Comparison of ENCODE assay signal across 8 cellular contexts in the genomic region with DNA sequence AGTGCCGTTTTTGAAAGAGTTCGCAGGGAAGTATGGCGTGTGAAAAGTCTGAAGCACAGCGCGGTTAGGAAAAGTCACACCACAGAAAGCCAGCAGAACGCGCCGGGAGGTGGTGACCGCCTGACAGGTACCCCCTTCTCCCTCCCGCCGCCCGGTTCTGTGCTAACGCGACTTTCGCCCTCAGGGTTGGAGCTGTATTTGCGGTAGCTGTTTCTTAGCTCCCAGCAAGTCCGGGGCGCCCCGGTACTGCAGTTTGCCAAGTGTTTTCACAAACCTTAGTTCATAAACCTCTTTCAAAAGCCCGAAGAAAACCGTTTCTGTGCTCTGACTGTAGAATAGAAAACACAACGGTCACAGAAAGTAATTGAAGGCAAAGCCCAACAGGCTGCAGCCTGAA. TPM values are rescaled to one million over a fixed set of nuclear protein-coding genes. Genes with fewer than 3 reads are reported as not detected.
A peak's percentile ranks its signal among the peaks of the same experiment; 100 is the strongest.
DNase-seq lines count a peak whose midpoint lies in the region; ATAC-seq and TF ChIP-seq lines count a peak whose summit lies in the region.

No MANE protein-coding gene starts in this region.

- H3K36me3 ChIP-seq in heart left ventricle (no peaks in the 10 kb centered on the region), prostate gland (no peaks in the 10 kb centered on the region)

- H3K27ac Mint-ChIP-seq in activated naive CD4-positive, alpha-beta T cell treated with anti-CD3 and anti-CD28 coated beads for 36 hours, result peak overlapping the region; percentile 27

- 0 to 1% (median 1%) methylated on average over 22 of the region's 22 CpGs for WGBS in heart left ventricle, 4 donors
- WGBS in prostate gland, result under 1% methylated on average over 22 of the region's 22 CpGs

- TF ChIP-seq POLR2A in heart left ventricle (IDR thresholded peaks at IDR 0.05) (no peak), prostate gland (IDR thresholded peaks at IDR 0.05) (no peak)

- H3K4me1 ChIP-seq in heart left ventricle, result peaks cover 0 to 39% (median 21%) of the 10 kb centered on the region in 12 donors
- no peaks in the 10 kb centered on the region for H3K4me1 ChIP-seq in prostate gland (replicated peaks)

- peaks cover 16% of the 10 kb centered on the region for H3K27me3 Mint-ChIP-seq in activated naive CD4-positive, alpha-beta T cell treated with anti-CD3 and anti-CD28 coated beads for 36 hours (ENCODE audit: low read depth)

- H3K4me3 Mint-ChIP-seq in activated naive CD4-positive, alpha-beta T cell treated with anti-CD3 and anti-CD28 coated beads for 36 hours, result peak overlapping the region; percentile 95

- H3K4me1 Mint-ChIP-seq in activated naive CD4-positive, alpha-beta T cell treated with anti-CD3 and anti-CD28 coated beads for 36 hours (ENCODE audit: low read depth), result peaks cover 14% of the 10 kb centered on the region

- ATAC-seq in HG02852 (IDR thresholded peaks at IDR 0.05; ENCODE audit: unreplicated experiment) (peak; percentile 50), heart left ventricle (peak in 3 of 4 donors; percentile 27 to 34 (median 31))

- TF ChIP-seq CTCF in heart left ventricle (IDR thresholded peaks at IDR 0.05), result no peak
- TF ChIP-seq CTCF in prostate gland (IDR thresholded peaks at IDR 0.05), result no peak

- H3K36me3 Mint-ChIP-seq in activated naive CD4-positive, alpha-beta T cell treated with anti-CD3 and anti-CD28 coated beads for 36 hours (ENCODE audit: low read depth), result no peaks in the 10 kb centered on the region

- H3K4me3 ChIP-seq in heart left ventricle, result peak overlapping the region; percentile 72 to 98 (median 84)
- peak overlapping the region; percentile 55 to 81 for H3K4me3 ChIP-seq in prostate gland

- intact Hi-C loops in activated naive CD4-positive, alpha-beta T cell treated with anti-CD3 and anti-CD28 coated beads for 36 hours (cut with micrococcal nuclease), result loop anchor here (1.0 kb wide), 3 partner anchors 51 to 151 kb away; a partner anchor contains a TSS
- intact Hi-C loops in heart left ventricle (cut with DNase I) (loop anchor here in 7 of 10 donors (5.0 to 10.0 kb wide), 10 partner anchors 41 to 151 kb away; a partner anchor contains a TSS), prostate gland (cut with DNase I) (loop anchor here (5.0 kb wide), 1 partner anchor 151 kb away; a partner anchor contains a TSS)

- no peaks in the 10 kb centered on the region for H3K27me3 ChIP-seq in heart left ventricle
- H3K27me3 ChIP-seq in prostate gland (replicated peaks; ENCODE audit: insufficient read depth), result no peaks in the 10 kb centered on the region

- H3K9me3 ChIP-seq in heart left ventricle, result no peaks in the 10 kb centered on the region
- no peaks in the 10 kb centered on the region for H3K9me3 ChIP-seq in prostate gland

- DNase-seq in SIG-M5 treated with dmso at 0.1 percent for 504 hours (lab: John Stamatoyannopoulos, UW; ENCODE audit: unreplicated experiment), result peak; percentile 54
- DNase-seq in SIG-M5 (lab: John Stamatoyannopoulos, UW), result no peak
- DNase-seq in NCI-H82 treated with DMSO at 0.1 percent for 48 hours (lab: John Stamatoyannopoulos, UW; ENCODE audit: unreplicated experiment), result peak; percentile 65
- peak; percentile 46 for DNase-seq in activated naive CD4-positive, alpha-beta T cell treated with anti-CD3 and anti-CD28 coated beads for 36 hours
- peak; percentile 40 to 62 (median 54) for DNase-seq in heart left ventricle
- peak; percentile 19 for DNase-seq in prostate gland (ENCODE audit: low spot score)
- DNase-seq in NCI-H2029 treated with DMSO at 0.1 percent for 48 hours (lab: John Stamatoyannopoulos, UW), result no peak

- CTCF ChIA-PET in activated naive CD4-positive, alpha-beta T cell treated with anti-CD3 and anti-CD28 coated beads for 36 hours (lab: Charles Lee), result interaction anchor here (0.8 to 2.0 kb wide), 6 partner anchors 57 to 217 kb away, joined by 3 to 4 read pairs (median 3); no protein-coding TSS in a partner anchor

- peak overlapping the region; percentile 83 to 95 (median 91) for H3K27ac ChIP-seq in heart left ventricle
- peak overlapping the region; percentile 79 to 85 for H3K27ac ChIP-seq in prostate gland

- H3K9me3 Mint-ChIP-seq in activated naive CD4-positive, alpha-beta T cell treated with anti-CD3 and anti-CD28 coated beads for 36 hours, result no peaks in the 10 kb centered on the region

RNA-seq across cellular contexts. Expression of a gene that starts 0.4 kb away (rescaled TPM):
- total RNA-seq in activated naive CD4-positive, alpha-beta T cell treated with anti-CD3 and anti-CD28 coated beads for 36 hours, result 1 to 10 TPM; 1.3 to 1.7 TPM
- total RNA-seq in heart left ventricle (10 to 100 TPM; 18.7 to 34.1 (median 21.4) TPM), prostate gland (10 to 100 TPM; 22.0 to 23.5 TPM)
- 10 to 100 TPM in 1 of 2 donors, 1 to 10 TPM in 1; 5.5 to 11.7 TPM for polyA plus RNA-seq in heart left ventricle

RNA-seq across cellular contexts. Expression of a gene that starts 56.9 kb away (rescaled TPM):
- total RNA-seq in activated naive CD4-positive, alpha-beta T cell treated with anti-CD3 and anti-CD28 coated beads for 36 hours, result 1 to 10 TPM; 3.0 to 4.7 TPM
- total RNA-seq in heart left ventricle (1 to 10 TPM; 2.0 to 6.0 (median 3.9) TPM), prostate gland (1 to 10 TPM; 4.9 to 7.6 TPM)
- 1 to 10 TPM; 1.3 to 4.7 TPM for polyA plus RNA-seq in heart left ventricle

Comparison
In these comparisons a context has a peak if more than half of its experiments do, and no peak if none do; other contexts are left out.
1. DNase-seq: peak in SIG-M5 treated with dmso at 0.1 percent for 504 hours (single experiment), NCI-H82 treated with DMSO at 0.1 percent for 48 hours (single experiment), activated naive CD4-positive, alpha-beta T cell treated with anti-CD3 and anti-CD28 coated beads for 36 hours (single experiment), heart left ventricle (5 of 5) and prostate gland (single experiment); none in SIG-M5 (single experiment) and NCI-H2029 treated with DMSO at 0.1 percent for 48 hours (single experiment).
2. RNA of a gene that starts 0.4 kb away (total RNA-seq): 22.0 to 23.5 TPM in prostate gland and 18.7 to 34.1 TPM in heart left ventricle; 1.3 to 1.7 TPM in activated naive CD4-positive, alpha-beta T cell treated with anti-CD3 and anti-CD28 coated beads for 36 hours; every median in the first group is over 4 times any median in the second.